In genomic region chr17:43170766-43171681, GRCh38 we compare ENCODE assay signal across 8 cellular contexts. TPM values are rescaled to one million over a fixed set of nuclear protein-coding genes. Genes with fewer than 3 reads are reported as not detected.
DNase-seq lines count a peak whose midpoint lies in the region; ATAC-seq lines count a peak whose summit lies in the region.

TSS of gene NBR1 (plus strand) at chr17:43171214. CDS start at chr17:43175800, 4,586 bp downstream.

- POLR2A ChIA-PET in activated CD4-positive, alpha-beta T cell treated with anti-CD3 and anti-CD28 coated beads, Interleukin-2, amount 10 ng/mL, durations not matched to agents 7 days and 5 days (lab: Charles Lee), result interaction anchor here (0.6 to 1.5 kb wide), 4 partner anchors 11 to 144 kb away, joined by 3 to 14 read pairs (median 6); no protein-coding TSS in a partner anchor

- ATAC-seq in GM19372 (IDR thresholded peaks at IDR 0.05; ENCODE audit: low read depth, unreplicated experiment) (peak; percentile 72), HG03521 (IDR thresholded peaks at IDR 0.05; ENCODE audit: unreplicated experiment) (peak; percentile 74), left lobe of liver (peak; percentile 82)

- DNase-seq in CD1c-positive myeloid dendritic cell (ENCODE audit: extremely low spot score) (peak; percentile 98), NCI-H69 (lab: John Stamatoyannopoulos, UW) (peak; percentile 99), dermis blood vessel endothelial cell (peak; percentile 99), left lobe of liver (ENCODE audit: low spot score) (peak; percentile 98)
- DNase-seq in activated CD4-positive, alpha-beta T cell treated with anti-CD3 and anti-CD28 coated beads, Interleukin-2, amount 10 ng/mL, durations not matched to agents 7 days and 5 days, result peak; percentile 98
- DNase-seq in stimulated activated CD4-positive, alpha-beta T cell treated with anti-CD3 and anti-CD28 coated beads, Interleukin-2, amount 100 ng/mL, for 4 hours (ENCODE audit: low read depth), result peak; percentile 90

- CTCF ChIA-PET in activated CD4-positive, alpha-beta T cell treated with anti-CD3 and anti-CD28 coated beads, Interleukin-2, amount 10 ng/mL, durations not matched to agents 7 days and 5 days (lab: Charles Lee), result interaction anchor here (1.9 kb wide), 1 partner anchor 18 kb away, joined by 8 read pairs; no protein-coding TSS in a partner anchor

- peaks cover 22% of the 10 kb centered on the region for H3K36me3 Mint-ChIP-seq in activated CD4-positive, alpha-beta T cell treated with anti-CD3 and anti-CD28 coated beads, Interleukin-2, amount 10 ng/mL, durations not matched to agents 7 days and 5 days (ENCODE audit: low read depth)

- no peaks in the 10 kb centered on the region for H3K27me3 Mint-ChIP-seq in activated CD4-positive, alpha-beta T cell treated with anti-CD3 and anti-CD28 coated beads, Interleukin-2, amount 10 ng/mL, durations not matched to agents 7 days and 5 days

- H3K4me1 Mint-ChIP-seq in activated CD4-positive, alpha-beta T cell treated with anti-CD3 and anti-CD28 coated beads, Interleukin-2, amount 10 ng/mL, durations not matched to agents 7 days and 5 days, result peaks cover 39% of the 10 kb centered on the region

- no peaks in the 10 kb centered on the region for H3K9me3 Mint-ChIP-seq in activated CD4-positive, alpha-beta T cell treated with anti-CD3 and anti-CD28 coated beads, Interleukin-2, amount 10 ng/mL, durations not matched to agents 7 days and 5 days

- H3K4me3 Mint-ChIP-seq in activated CD4-positive, alpha-beta T cell treated with anti-CD3 and anti-CD28 coated beads, Interleukin-2, amount 10 ng/mL, durations not matched to agents 7 days and 5 days, result no peak within 1 kb of the TSS

- H3K27ac Mint-ChIP-seq in activated CD4-positive, alpha-beta T cell treated with anti-CD3 and anti-CD28 coated beads, Interleukin-2, amount 10 ng/mL, durations not matched to agents 7 days and 5 days, result no peak within 1 kb of the TSS

RNA-seq across cellular contexts. Expression of gene NBR1, which starts in this region (rescaled TPM):
- 10 to 100 TPM; 53.9 to 54.3 TPM for total RNA-seq in activated CD4-positive, alpha-beta T cell treated with anti-CD3 and anti-CD28 coated beads, Interleukin-2, amount 10 ng/mL, durations not matched to agents 7 days and 5 days
- total RNA-seq in dermis blood vessel endothelial cell (123 and 137 TPM in 2 replicates), left lobe of liver (55.2 TPM)

Comparison
In these comparisons a context has a peak if more than half of its experiments do, and no peak if none do; other contexts are left out.
1. Peak in every context shown above with its lines: DNase-seq and ATAC-seq.